In genomic region chr12:44774815-44775411, GRCh38 we compare ENCODE assay signal across 8 cellular contexts.
DNase-seq lines count a peak whose midpoint lies in the region; ATAC-seq and TF ChIP-seq lines count a peak whose summit lies in the region.

No MANE protein-coding gene starts in this region.

- no peak overlapping the region for H2AFZ ChIP-seq in parathyroid adenoma

- H3K27ac ChIP-seq in HL-60 (replicated peaks) (no peak overlapping the region), parathyroid adenoma (no peak overlapping the region)

- no peak overlapping the region for H3K9ac ChIP-seq in parathyroid adenoma

- no peaks in the 10 kb centered on the region for H3K27me3 Mint-ChIP-seq in activated CD4-positive, alpha-beta T cell treated with anti-CD3 and anti-CD28 coated beads, Interleukin-2, amount 10 ng/mL, durations not matched to agents 24 days and 14 days
- H3K27me3 Mint-ChIP-seq in effector memory CD8-positive, alpha-beta T cell, result no peaks in the 10 kb centered on the region

- H3K27me3 ChIP-seq in HL-60 (ENCODE audit: insufficient read depth, poor library complexity, severe bottlenecking) (no peaks in the 10 kb centered on the region), parathyroid adenoma (ENCODE audit: control insufficient read depth, insufficient read depth, low read length) (no peaks in the 10 kb centered on the region)

- ATAC-seq in effector memory CD8-positive, alpha-beta T cell (replicated peaks), result peak; percentile 29
- no peak for ATAC-seq in GM21390 (IDR thresholded peaks at IDR 0.05; ENCODE audit: unreplicated experiment)

- no peaks in the 10 kb centered on the region for H3K79me2 ChIP-seq in parathyroid adenoma

- intact Hi-C loops in activated CD4-positive, alpha-beta T cell treated with anti-CD3 and anti-CD28 coated beads, Interleukin-2, amount 10 ng/mL, durations not matched to agents 24 days and 14 days (cut with micrococcal nuclease), result loop anchor here (1.0 to 5.0 kb wide), 3 partner anchors 37 to 156 kb away; no protein-coding TSS in a partner anchor

- no peak overlapping the region for H3K4me2 ChIP-seq in parathyroid adenoma (ENCODE audit: low read length)

- H3K9me3 Mint-ChIP-seq in activated CD4-positive, alpha-beta T cell treated with anti-CD3 and anti-CD28 coated beads, Interleukin-2, amount 10 ng/mL, durations not matched to agents 24 days and 14 days, result peaks cover 3% of the 10 kb centered on the region
- H3K9me3 Mint-ChIP-seq in effector memory CD8-positive, alpha-beta T cell, result no peaks in the 10 kb centered on the region

- H3K4me1 ChIP-seq in parathyroid adenoma, result no peaks in the 10 kb centered on the region

- H3K4me1 Mint-ChIP-seq in activated CD4-positive, alpha-beta T cell treated with anti-CD3 and anti-CD28 coated beads, Interleukin-2, amount 10 ng/mL, durations not matched to agents 24 days and 14 days, result peaks cover 5% of the 10 kb centered on the region
- no peaks in the 10 kb centered on the region for H3K4me1 Mint-ChIP-seq in effector memory CD8-positive, alpha-beta T cell (ENCODE audit: low read depth in 2 of 2)

- no peak overlapping the region for H3K27ac Mint-ChIP-seq in activated CD4-positive, alpha-beta T cell treated with anti-CD3 and anti-CD28 coated beads, Interleukin-2, amount 10 ng/mL, durations not matched to agents 24 days and 14 days
- H3K27ac Mint-ChIP-seq in effector memory CD8-positive, alpha-beta T cell, result no peak overlapping the region

- no peaks in the 10 kb centered on the region for H3K36me3 ChIP-seq in parathyroid adenoma (ENCODE audit: control insufficient read depth, insufficient read depth, low read length)

- H3K4me3 Mint-ChIP-seq in activated CD4-positive, alpha-beta T cell treated with anti-CD3 and anti-CD28 coated beads, Interleukin-2, amount 10 ng/mL, durations not matched to agents 24 days and 14 days, result no peak overlapping the region
- H3K4me3 Mint-ChIP-seq in effector memory CD8-positive, alpha-beta T cell, result no peak overlapping the region

- TF ChIP-seq CTCF in HL-60 (IDR thresholded peaks at IDR 0.05; ENCODE audit: insufficient read depth, low read length) (peak; percentile 65), parathyroid adenoma (IDR thresholded peaks at IDR 0.05) (peak; percentile 59)

- DNase-seq in NCI-H2029 (lab: John Stamatoyannopoulos, UW), result peak; percentile 3
- DNase-seq in NCI-H2029 treated with DMSO at 0.1 percent for 48 hours (lab: John Stamatoyannopoulos, UW), result no peak
- peak in 1 of 2 experiments; percentile 30 for DNase-seq in HL-60 (ENCODE audit: low read depth in 1 of 2, low spot score in 1 of 2)
- DNase-seq in activated CD4-positive, alpha-beta T cell treated with anti-CD3 and anti-CD28 coated beads, Interleukin-2, amount 10 ng/mL, durations not matched to agents 24 days and 14 days, result peak; percentile 86
- peak; percentile 55 to 60 (median 59) for DNase-seq in effector memory CD8-positive, alpha-beta T cell
- no peak for DNase-seq in NOMO-1 treated with dmso at 0.1 percent for 144 hours (lab: John Stamatoyannopoulos, UW; ENCODE audit: unreplicated experiment)

- no peaks in the 10 kb centered on the region for H3K9me3 ChIP-seq in parathyroid adenoma (ENCODE audit: control insufficient read depth, low read length)

- peaks cover 6% of the 10 kb centered on the region for H3K36me3 Mint-ChIP-seq in activated CD4-positive, alpha-beta T cell treated with anti-CD3 and anti-CD28 coated beads, Interleukin-2, amount 10 ng/mL, durations not matched to agents 24 days and 14 days (ENCODE audit: low read depth)
- H3K36me3 Mint-ChIP-seq in effector memory CD8-positive, alpha-beta T cell (ENCODE audit: insufficient read depth), result peaks cover 7% of the 10 kb centered on the region

- H3K4me3 ChIP-seq in HL-60 (replicated peaks; ENCODE audit: insufficient read depth, low read length) (no peak overlapping the region), parathyroid adenoma (ENCODE audit: low read depth, low read length) (no peak overlapping the region)

Comparison
In these comparisons a context has a peak if more than half of its experiments do, and no peak if none do; other contexts are left out.
1. DNase-seq: peak in NCI-H2029 (single experiment), activated CD4-positive, alpha-beta T cell treated with anti-CD3 and anti-CD28 coated beads, Interleukin-2, amount 10 ng/mL, durations not matched to agents 24 days and 14 days (single experiment) and effector memory CD8-positive, alpha-beta T cell (3 of 3); none in NCI-H2029 treated with DMSO at 0.1 percent for 48 hours (single experiment) and NOMO-1 treated with dmso at 0.1 percent for 144 hours (single experiment).